Comparison of ENCODE assay signal across 2 cellular contexts in genomic region chr2:173896755-173897154, GRCh38.
A peak's percentile ranks its signal among the peaks of the same experiment; 100 is the strongest.
TF ChIP-seq lines count a peak whose summit lies in the region.

No MANE protein-coding gene starts in this region.

TF ChIP-seq in IMR-90, 13 proteins besides CTCF, POLR2A, EP300 and RAD21 (continued from another document):
- TF ChIP-seq CEBPB (IDR thresholded peaks at IDR 0.05; ENCODE audit: low read depth, low read length) (peak; percentile 88), NFE2L2 (IDR thresholded peaks at IDR 0.05; ENCODE audit: low read depth, low read length) (no peak), BHLHE40 (IDR thresholded peaks at IDR 0.05; ENCODE audit: low read depth, low read length) (no peak)

TF ChIP-seq in K562, 482 proteins besides CTCF, POLR2A, EP300 and RAD21 (continued from another document):
- TF ChIP-seq CEBPB (tag; IDR thresholded peaks at IDR 0.05) (peak; percentile 89), CEBPG (CRISPR knock-in tag; IDR thresholded peaks at IDR 0.05) (no peak), CEBPG (tag; conservative IDR thresholded peaks at IDR 0.05 in 1 of 2, IDR thresholded peaks at IDR 0.05 in 1 of 2) (peak; percentile 74 to 84), HMG20A (CRISPR knock-in tag; conservative IDR thresholded peaks at IDR 0.05) (no peak)
